23 cellular contexts compared by ENCODE assay signal in genomic region chrX:153340111-153340510, GRCh38. TPM values are rescaled to one million over a fixed set of nuclear protein-coding genes. Genes with fewer than 3 reads are reported as not detected.
DNase-seq lines count a peak whose midpoint lies in the region; ATAC-seq, FAIRE-seq and TF ChIP-seq lines count a peak whose summit lies in the region.
"Had no signal": no experiment of that assay in that cellular context is flagged by ENCODE, and none has a peak within 500 bp of the region (broad histone marks: within the 10 kb centered on the region; RNA-seq: fewer than 3 reads in every experiment).

No MANE protein-coding gene starts in this region.

- no peak for TF ChIP-seq POLR2A in K562 (conservative IDR thresholded peaks at IDR 0.05)

- no peak overlapping the region for H3K4me3 Mint-ChIP-seq in activated naive CD8-positive, alpha-beta T cell
- H3K4me3 Mint-ChIP-seq in activated naive CD8-positive, alpha-beta T cell treated with anti-CD3 and anti-CD28 coated beads, Interleukin-2, amount 50 U/mL, for 24 hours = no peak overlapping the region
- no peak overlapping the region for H3K4me3 Mint-ChIP-seq in stimulated activated effector memory CD8-positive, alpha-beta T cell treated with anti-CD3 and anti-CD28 coated beads, Interleukin-12 subunit alpha, Interleukin-12 subunit beta, amount 100 ng/mL, for 72 hours

- H3K27me3 ChIP-seq in Loucy (ENCODE audit: insufficient read depth, low read length, poor library complexity, severe bottlenecking) = no peaks in the 10 kb centered on the region
- H3K27me3 ChIP-seq in K562 (ENCODE audit: control insufficient read depth in 2 of 2, insufficient read depth in 2 of 2, low read length in 2 of 2) = no peaks in the 10 kb centered on the region
- H3K27me3 ChIP-seq: BE2C had no signal

- no peaks in the 10 kb centered on the region for H3K9me2 ChIP-seq in Loucy (replicated peaks; ENCODE audit: low read depth, low read length)

- H3K27ac ChIP-seq in K562 (ENCODE audit: extremely low read depth, low read depth, low read length) = peak overlapping the region; percentile 61
- H3K27ac ChIP-seq: A549, C4-2B, GM23248 had no signal

- no peak overlapping the region for H3K9ac ChIP-seq in Loucy (ENCODE audit: low read depth, low read length, poor library complexity, severe bottlenecking)
- H3K9ac ChIP-seq in K562 (ENCODE audit: insufficient read depth in 1 of 2, low read depth in 2 of 2, low read length in 2 of 2) = peak overlapping the region; percentile 41 to 80
- H3K9ac ChIP-seq: GM23248 had no signal

- H3K4me2 ChIP-seq in Loucy (ENCODE audit: low read depth, low read length, poor library complexity, severe bottlenecking) (peak overlapping the region; percentile 24), K562 (ENCODE audit: insufficient read depth, low read length) (peak overlapping the region; percentile 66)
- H3K4me2 ChIP-seq: A549 had no signal

- no peak for TF ChIP-seq RAD21 in K562 (CRISPR knock-in tag; conservative IDR thresholded peaks at IDR 0.05 in 1 of 2, IDR thresholded peaks at IDR 0.05 in 1 of 2)

- peaks cover 36% of the 10 kb centered on the region for H4K20me1 ChIP-seq in Loucy (ENCODE audit: insufficient read depth, low read length, poor library complexity, severe bottlenecking)
- 0 out of 2 replicates have a peak, but pooled peaks cover 3% of the 10 kb centered on the region for H4K20me1 ChIP-seq in K562 (replicated peaks; ENCODE audit: control insufficient read depth, insufficient read depth, low read length)

- TF ChIP-seq CTCF in Loucy (conservative IDR thresholded peaks at IDR 0.05; ENCODE audit: low read length) = no peak
- TF ChIP-seq CTCF in K562 (IDR thresholded peaks at IDR 0.05 in 2 of 3, conservative IDR thresholded peaks at IDR 0.05 in 1 of 3; ENCODE audit: insufficient read depth in 2 of 3, low read depth in 1 of 3, low read length in 3 of 3) = no peak

- DNase-seq in activated naive CD8-positive, alpha-beta T cell treated with anti-CD3 and anti-CD28 coated beads, Interleukin-2, amount 50 U/mL, for 24 hours = no peak
- DNase-seq in K562 (ENCODE audit: extremely low read depth in 1 of 4, low spot score in 3 of 4) (peak; percentile 28 to 65 (median 53)), COLO668 (lab: John Stamatoyannopoulos, UW; ENCODE audit: unreplicated experiment) (no peak)
- DNase-seq in stimulated activated effector memory CD8-positive, alpha-beta T cell treated with anti-CD3 and anti-CD28 coated beads, Interleukin-12 subunit alpha, Interleukin-12 subunit beta, amount 100 ng/mL, for 72 hours (ENCODE audit: low spot score in 2 of 2) = no peak
- DNase-seq: BE2C; CD4-positive, alpha-beta memory T cell; COR-L47; DMS153; DMS79 treated with DMSO at 0.1 percent for 48 hours; EL; GM23248 had no signal

- CTCF ChIA-PET in K562 (lab: Yijun Ruan, JAX; ENCODE audit: low intra/inter-chr PET ratio) = no interaction called here

- peaks cover 88% of the 10 kb centered on the region for H3K4me1 Mint-ChIP-seq in activated naive CD8-positive, alpha-beta T cell (ENCODE audit: low read depth)
- H3K4me1 Mint-ChIP-seq in activated naive CD8-positive, alpha-beta T cell treated with anti-CD3 and anti-CD28 coated beads, Interleukin-2, amount 50 U/mL, for 24 hours = peaks cover 75% of the 10 kb centered on the region
- peaks cover 70% of the 10 kb centered on the region for H3K4me1 Mint-ChIP-seq in stimulated activated effector memory CD8-positive, alpha-beta T cell treated with anti-CD3 and anti-CD28 coated beads, Interleukin-12 subunit alpha, Interleukin-12 subunit beta, amount 100 ng/mL, for 72 hours

- peaks cover 22% of the 10 kb centered on the region for H3K36me3 Mint-ChIP-seq in activated naive CD8-positive, alpha-beta T cell
- peaks cover 61% of the 10 kb centered on the region for H3K36me3 Mint-ChIP-seq in activated naive CD8-positive, alpha-beta T cell treated with anti-CD3 and anti-CD28 coated beads, Interleukin-2, amount 50 U/mL, for 24 hours (ENCODE audit: low read depth)
- H3K36me3 Mint-ChIP-seq in stimulated activated effector memory CD8-positive, alpha-beta T cell treated with anti-CD3 and anti-CD28 coated beads, Interleukin-12 subunit alpha, Interleukin-12 subunit beta, amount 100 ng/mL, for 72 hours = peaks cover 49% of the 10 kb centered on the region

- no peaks in the 10 kb centered on the region for H3K9me1 ChIP-seq in K562 (ENCODE audit: control insufficient read depth, insufficient read depth, low read length)

- peak overlapping the region; percentile 28 for H3K27ac Mint-ChIP-seq in activated naive CD8-positive, alpha-beta T cell
- H3K27ac Mint-ChIP-seq in activated naive CD8-positive, alpha-beta T cell treated with anti-CD3 and anti-CD28 coated beads, Interleukin-2, amount 50 U/mL, for 24 hours = no peak overlapping the region
- H3K27ac Mint-ChIP-seq in stimulated activated effector memory CD8-positive, alpha-beta T cell treated with anti-CD3 and anti-CD28 coated beads, Interleukin-12 subunit alpha, Interleukin-12 subunit beta, amount 100 ng/mL, for 72 hours = peak overlapping the region; percentile 18

- H3K9me3 ChIP-seq in Loucy (ENCODE audit: insufficient read depth, low read depth, low read length) (no peaks in the 10 kb centered on the region), K562 (replicated peaks; ENCODE audit: control insufficient read depth, insufficient read depth, low read depth, low read length) (no peaks in the 10 kb centered on the region; the same call in 1 of the 2 replicates)
- H3K9me3 ChIP-seq: A549, BE2C had no signal

- H3K4me3 ChIP-seq in Loucy (ENCODE audit: low read length, poor library complexity, severe bottlenecking) = no peak overlapping the region
- no peak overlapping the region for H3K4me3 ChIP-seq in K562
- H3K4me3 ChIP-seq: A549, GM23248 had no signal

- no peak for ATAC-seq in activated naive CD8-positive, alpha-beta T cell treated with anti-CD3 and anti-CD28 coated beads, Interleukin-2, amount 50 U/mL, for 24 hours
- peak; percentile 85 for ATAC-seq in K562
- ATAC-seq in stimulated activated effector memory CD8-positive, alpha-beta T cell treated with anti-CD3 and anti-CD28 coated beads, Interleukin-12 subunit alpha, Interleukin-12 subunit beta, amount 100 ng/mL, for 72 hours = no peak
- no peak for ATAC-seq in HG03521 (IDR thresholded peaks at IDR 0.05; ENCODE audit: unreplicated experiment)
- ATAC-seq: A549, HCT116 had no signal

- intact Hi-C loops in K562 (cut with micrococcal nuclease) = no loop called here

- H2AFZ ChIP-seq in Loucy (ENCODE audit: low read length) = no peak overlapping the region
- peak overlapping the region; percentile 14; the same call in 1 of the 2 replicates for H2AFZ ChIP-seq in K562 (ENCODE audit: low read depth, low read length)
- H2AFZ ChIP-seq: GM23248 had no signal

- H3F3A ChIP-seq in Loucy (ENCODE audit: low read depth) = no peaks in the 10 kb centered on the region

- peak; percentile 67 for FAIRE-seq in K562 (lab: Jason Lieb, UNC)
- FAIRE-seq: D721Med, G401.6, GM12891, H54 had no signal

- no TSS peak for BruUV-seq in K562 (replicated peaks; lab: Mats Ljungman, UMichigan)

- H3K36me3 ChIP-seq in Loucy (ENCODE audit: insufficient read depth, low read length) (peaks cover 21% of the 10 kb centered on the region), K562 (ENCODE audit: control insufficient read depth, insufficient read depth, low read length) (peaks cover 80% of the 10 kb centered on the region; the same call in 2 of the 3 replicates)
- H3K36me3 ChIP-seq: BE2C had no signal

- H3K27me3 Mint-ChIP-seq in activated naive CD8-positive, alpha-beta T cell = no peaks in the 10 kb centered on the region
- no peaks in the 10 kb centered on the region for H3K27me3 Mint-ChIP-seq in activated naive CD8-positive, alpha-beta T cell treated with anti-CD3 and anti-CD28 coated beads, Interleukin-2, amount 50 U/mL, for 24 hours
- H3K27me3 Mint-ChIP-seq: CD4-positive, alpha-beta memory T cell had no signal

- H3K79me2 ChIP-seq in Loucy (ENCODE audit: insufficient read depth, low read length) (peaks cover 71% of the 10 kb centered on the region), K562 (ENCODE audit: control insufficient read depth, insufficient read depth, low read length) (peaks cover 85% of the 10 kb centered on the region)

- H3K4me1 ChIP-seq in Loucy (ENCODE audit: insufficient read depth, low read length, poor library complexity, severe bottlenecking) (peaks cover 37% of the 10 kb centered on the region), K562 (replicated peaks in 1 of 2; ENCODE audit: control insufficient read depth in 2 of 2, insufficient read depth in 2 of 2, low read length in 2 of 2) (peaks cover 24 to 42% of the 10 kb centered on the region in 2 experiments)
- H3K4me1 ChIP-seq: A549, BE2C had no signal

- H3K9me3 Mint-ChIP-seq in activated naive CD8-positive, alpha-beta T cell (ENCODE audit: low read depth) = peaks cover 10% of the 10 kb centered on the region
- no peaks in the 10 kb centered on the region for H3K9me3 Mint-ChIP-seq in activated naive CD8-positive, alpha-beta T cell treated with anti-CD3 and anti-CD28 coated beads, Interleukin-2, amount 50 U/mL, for 24 hours
- H3K9me3 Mint-ChIP-seq in stimulated activated effector memory CD8-positive, alpha-beta T cell treated with anti-CD3 and anti-CD28 coated beads, Interleukin-12 subunit alpha, Interleukin-12 subunit beta, amount 100 ng/mL, for 72 hours = no peaks in the 10 kb centered on the region

- no peak for TF ChIP-seq EP300 in K562 (IDR thresholded peaks at IDR 0.05; ENCODE audit: low read length)

- in situ Hi-C loops in K562 (cut with MboI) = no loop called here

- WGBS in K562 (ENCODE audit: insufficient coverage, low coverage, missing lambda C conversion rate) = 14% methylated on average over 4 of the region's 6 CpGs

- POLR2A ChIA-PET in K562 (lab: Yijun Ruan, JAX) = interaction anchor here (0.8 to 1.0 kb wide), 3 partner anchors 10 to 18 kb away, joined by 3 to 4 read pairs (median 4); partner anchors contain the start of gene PNMA6F

RNA-seq across cellular contexts. Expression of gene ZNF275, which starts 6.2 kb away (rescaled TPM):
- 32.0 and 37.4 TPM in 2 replicates for total RNA-seq in K562 (2011; cell fraction: chromatin; rRNA removed; ENCODE audit: low replicate concordance)
- 18.6 and 21.2 TPM in 2 replicates for total RNA-seq in K562 (2011; cell fraction: nucleolus; rRNA removed)
- total RNA-seq in K562 (2011; cell fraction: nucleoplasm; rRNA removed) = 29.5 and 33.1 TPM in 2 replicates
- total RNA-seq in K562 (2014; rRNA removed) (7.8 and 10.0 TPM in 2 replicates), K562 (2014; rRNA removed; fragmentation: Illumina TruSeq; extraction: Trizol) (8.7 and 9.1 TPM in 2 replicates), K562 (2015; rRNA removed; fragmentation: Illumina TruSeq; extraction: Trizol) (12.3 and 12.5 TPM in 2 replicates), K562 (2021) (16.9 and 19.1 TPM in 2 replicates)
- polyA plus RNA-seq in K562 (2011; rRNA removed) (15.3 and 16.9 TPM in 2 replicates), K562 (2014; fragmentation: Illumina TruSeq; extraction: Trizol) (15.0 and 17.4 TPM in 2 replicates), K562 (2014; fragmentation: Nextera tagmentation; extraction: Ambion mirVana) (1 to 10 TPM; 2.1 to 3.1 TPM), K562 (2014; rRNA removed) (12.0 and 13.6 TPM in 2 replicates)
- 14.6 and 17.9 TPM in 2 replicates for polyA plus RNA-seq in K562 (2011; cell fraction: cytosol; rRNA removed)
- polyA plus RNA-seq in K562 (2011; cell fraction: nucleus; rRNA removed) = 25.4 and 33.4 TPM in 2 replicates
- 12.2 and 20.2 TPM in 2 replicates for polyA plus RNA-seq in K562 (2012)
- 22.3 and 27.7 TPM in 2 replicates for polyA minus RNA-seq in K562 (2011; rRNA and poly(A)+ RNA removed)
- 11.3 and 14.6 TPM in 2 replicates for polyA minus RNA-seq in K562 (2011; cell fraction: cytosol; rRNA and poly(A)+ RNA removed)
- 9.7 and 13.0 TPM in 2 replicates for polyA minus RNA-seq in K562 (2011; cell fraction: nucleus; rRNA and poly(A)+ RNA removed)

RNA-seq across cellular contexts. Expression of gene PNMA6F, which starts 18.5 kb away (rescaled TPM):
- not detected in 2 replicates for total RNA-seq in K562 (2011; cell fraction: chromatin; rRNA removed; ENCODE audit: low replicate concordance)
- total RNA-seq in K562 (2011; cell fraction: nucleolus; rRNA removed) = not detected in 2 replicates
- not detected in 2 replicates for total RNA-seq in K562 (2011; cell fraction: nucleoplasm; rRNA removed)
- total RNA-seq in K562 (2014; rRNA removed) = not detected in 2 replicates
- total RNA-seq in K562 (2014; rRNA removed; fragmentation: Illumina TruSeq; extraction: Trizol) = not detected in 2 replicates
- not detected in 2 replicates for total RNA-seq in K562 (2015; rRNA removed; fragmentation: Illumina TruSeq; extraction: Trizol)
- not detected in 2 replicates for total RNA-seq in K562 (2021)
- polyA plus RNA-seq in K562 (2011; rRNA removed) = not detected in 2 replicates
- not detected in 2 replicates for polyA plus RNA-seq in K562 (2011; cell fraction: cytosol; rRNA removed)
- polyA plus RNA-seq in K562 (2011; cell fraction: nucleus; rRNA removed) = not detected in 2 replicates
- polyA plus RNA-seq in K562 (2012) = not detected in 2 replicates
- not detected in 2 replicates for polyA plus RNA-seq in K562 (2014; fragmentation: Illumina TruSeq; extraction: Trizol)
- not detected for polyA plus RNA-seq in K562 (2014; fragmentation: Nextera tagmentation; extraction: Ambion mirVana)
- polyA plus RNA-seq in K562 (2014; rRNA removed) = not detected in 2 replicates
- polyA minus RNA-seq in K562 (2011; rRNA and poly(A)+ RNA removed) = not detected in 2 replicates
- polyA minus RNA-seq in K562 (2011; cell fraction: cytosol; rRNA and poly(A)+ RNA removed) = not detected in 2 replicates
- polyA minus RNA-seq in K562 (2011; cell fraction: nucleus; rRNA and poly(A)+ RNA removed) = not detected in 2 replicates
- total RNA-seq: CD4-positive, alpha-beta memory T cell; GM23248; HT1080 had no signal
- polyA plus RNA-seq: A549; AG04450; CD4-positive, alpha-beta memory T cell; GM23248 had no signal

Comparison
In these comparisons a context has a peak if more than half of its experiments do, and no peak if none do; other contexts are left out.
1. DNase-seq: peak in K562 (4 of 4); none in activated naive CD8-positive, alpha-beta T cell treated with anti-CD3 and anti-CD28 coated beads, Interleukin-2, amount 50 U/mL, for 24 hours (single experiment), stimulated activated effector memory CD8-positive, alpha-beta T cell treated with anti-CD3 and anti-CD28 coated beads, Interleukin-12 subunit alpha, Interleukin-12 subunit beta, amount 100 ng/mL, for 72 hours (0 of 2) and COLO668 (single experiment).